In genomic region chr19:10299545-10300458, GRCh38 we compare ENCODE assay signal across 16 cellular contexts. TPM values are rescaled to one million over a fixed set of nuclear protein-coding genes. Genes with fewer than 3 reads are reported as not detected.
DNase-seq lines count a peak whose midpoint lies in the region; ATAC-seq and TF ChIP-seq lines count a peak whose summit lies in the region.
"Had no signal": no experiment of that assay in that cellular context is flagged by ENCODE, and none has a peak within 500 bp of the region (broad histone marks: within the 10 kb centered on the region; RNA-seq: fewer than 3 reads in every experiment).

No MANE protein-coding gene starts in this region.

- 40 to 49% methylated on average over 2 to 8 of the region's 14 CpGs for WGBS in gastroesophageal sphincter (ENCODE audit: low coverage in 1 of 2), 2 donors

- H3K4me1 ChIP-seq in gastroesophageal sphincter = peaks cover 0 to 17% (median 13%) of the 10 kb centered on the region in 3 donors
- H3K4me1 ChIP-seq in Karpas-422 (ENCODE audit: low read length) = peaks cover 8% of the 10 kb centered on the region

- ATAC-seq in CD4-positive, alpha-beta T cell (ENCODE audit: poor library complexity) = no peak
- peak; percentile 46 for ATAC-seq in gastroesophageal sphincter
- ATAC-seq: left colon had no signal

- no peaks in the 10 kb centered on the region for H3K79me2 ChIP-seq in Karpas-422 (ENCODE audit: low read length)

- no peak overlapping the region for H3K9ac ChIP-seq in Karpas-422 (ENCODE audit: low read length)

- H3K4me3 Mint-ChIP-seq in CD4-positive, alpha-beta T cell = peak overlapping the region; percentile 20

- no peak for TF ChIP-seq POLR2A in gastroesophageal sphincter (IDR thresholded peaks at IDR 0.05)

- no peak for TF ChIP-seq CTCF in CD4-positive, alpha-beta T cell (IDR thresholded peaks at IDR 0.05)
- TF ChIP-seq CTCF in gastroesophageal sphincter (IDR thresholded peaks at IDR 0.05) = no peak

- no peaks in the 10 kb centered on the region for H3K9me3 Mint-ChIP-seq in CD4-positive, alpha-beta T cell

- TF ChIP-seq EP300 in gastroesophageal sphincter (IDR thresholded peaks at IDR 0.05) = no peak

- POLR2A ChIA-PET in CD4-positive, alpha-beta T cell (lab: Charles Lee) = no interaction called here

- H3K27me3 Mint-ChIP-seq in CD4-positive, alpha-beta T cell = peaks cover 15% of the 10 kb centered on the region

- peaks cover 11% of the 10 kb centered on the region for H3K4me1 Mint-ChIP-seq in CD4-positive, alpha-beta T cell (ENCODE audit: low read depth)

- H3K27me3 ChIP-seq in CD4-positive, alpha-beta T cell (ENCODE audit: control insufficient read depth, insufficient read depth, low read length) = peaks cover 12% of the 10 kb centered on the region
- peaks cover 59% of the 10 kb centered on the region for H3K27me3 ChIP-seq in gastroesophageal sphincter
- no peaks in the 10 kb centered on the region for H3K27me3 ChIP-seq in Karpas-422 (ENCODE audit: low read length)

- CTCF ChIA-PET in CD4-positive, alpha-beta T cell (lab: Charles Lee) = interaction anchor here (0.8 to 1.5 kb wide), 2 partner anchors 30 to 91 kb away, joined by 3 to 4 read pairs; no protein-coding TSS in a partner anchor

- no peak overlapping the region for H3K27ac Mint-ChIP-seq in CD4-positive, alpha-beta T cell

- H3K4me2 ChIP-seq in Karpas-422 (ENCODE audit: low read depth, low read length, poor library complexity, severe bottlenecking) = no peak overlapping the region

- H3K27ac ChIP-seq in CD4-positive, alpha-beta T cell (ENCODE audit: low read depth, low read length) = no peak overlapping the region
- H3K27ac ChIP-seq in gastroesophageal sphincter (peak overlapping the region in 1 of 4 donors; percentile 9), Karpas-422 (ENCODE audit: low read length) (no peak overlapping the region)
- H3K27ac ChIP-seq: suprapubic skin had no signal

- no peaks in the 10 kb centered on the region for H3K9me2 ChIP-seq in Karpas-422 (replicated peaks; ENCODE audit: insufficient read depth, low read length)

- H3K36me3 ChIP-seq in gastroesophageal sphincter = no peaks in the 10 kb centered on the region
- no peaks in the 10 kb centered on the region for H3K36me3 ChIP-seq in Karpas-422 (ENCODE audit: insufficient read depth, low read length)
- H3K36me3 ChIP-seq: suprapubic skin had no signal

- intact Hi-C loops in CD4-positive, alpha-beta T cell (cut with DNase I, micrococcal nuclease) = no loop called here

- no peaks in the 10 kb centered on the region for H3K9me3 ChIP-seq in CD4-positive, alpha-beta T cell (ENCODE audit: control insufficient read depth, low read length)
- H3K9me3 ChIP-seq in gastroesophageal sphincter (no peaks in the 10 kb centered on the region), Karpas-422 (ENCODE audit: low read length) (no peaks in the 10 kb centered on the region)
- H3K9me3 ChIP-seq: suprapubic skin had no signal

- H4K20me1 ChIP-seq in Karpas-422 (ENCODE audit: insufficient read depth, low read depth, low read length) = no peaks in the 10 kb centered on the region

- DNase-seq in CD4-positive, alpha-beta T cell = no peak
- DNase-seq in NCI-H1694 treated with DMSO at 0.1 percent for 48 hours (lab: John Stamatoyannopoulos, UW) (peak; percentile 69), kidney glomerular epithelial cell (lab: John Stamatoyannopoulos, UW) (no peak), Karpas-422 (no peak)
- DNase-seq in activated effector memory CD4-positive, alpha-beta T cell treated with Interleukin-2 at 50 U/mL for 16 hours = no peak
- DNase-seq: activated CD4-positive, alpha-beta T cell treated with anti-CD3 and anti-CD28 coated beads, Interleukin-2, amount 50 U/mL, for 1 hour; activated naive CD4-positive, alpha-beta T cell treated with anti-CD3 and anti-CD28 coated beads, Interleukin-2, amount 50 U/mL, for 16 hours; COR-L47; foreskin fibroblast; left colon; NCI-H2029 treated with DMSO at 0.1 percent for 48 hours; nucleus accumbens; SHP77 treated with DMSO at 0.1 percent for 48 hours; stimulated activated CD4-positive, alpha-beta T cell treated with anti-CD3 and anti-CD28 coated beads, Interleukin-2, amount 100 ng/mL, for 48 hours had no signal

- no peak overlapping the region for H2AFZ ChIP-seq in Karpas-422 (ENCODE audit: low read length)

- H3K4me3 ChIP-seq in gastroesophageal sphincter (no peak overlapping the region), Karpas-422 (ENCODE audit: low read length) (no peak overlapping the region)
- H3K4me3 ChIP-seq: suprapubic skin had no signal

- H3K36me3 Mint-ChIP-seq in CD4-positive, alpha-beta T cell (ENCODE audit: low read depth) = no peaks in the 10 kb centered on the region

RNA-seq across cellular contexts. Expression of gene ZGLP1, which starts 9.8 kb away (rescaled TPM):
- total RNA-seq in CD4-positive, alpha-beta T cell = 1 to 10 TPM; 1.6 to 2.6 TPM
- total RNA-seq in gastroesophageal sphincter = 1 to 10 TPM in 2 of 4 donors, under 1 TPM in 1, not detected in 1; 0.81 to 2.5 (median 1.1) TPM
- 5.3 and 7.1 TPM in 2 replicates for total RNA-seq in Karpas-422 (2014; rRNA removed; shearing (Covaris generic); ENCODE audit: low replicate concordance)

RNA-seq across cellular contexts. Expression of gene ICAM5, which starts 10.1 kb away (rescaled TPM):
- not detected for total RNA-seq in CD4-positive, alpha-beta T cell
- total RNA-seq in gastroesophageal sphincter = under 1 TPM in 3 of 4 donors, not detected in 1; 0.12 to 0.54 (median 0.47) TPM
- 4.5 and 9.1 TPM in 2 replicates for total RNA-seq in Karpas-422 (2014; rRNA removed; shearing (Covaris generic); ENCODE audit: low replicate concordance)

RNA-seq across cellular contexts. Expression of gene ICAM4, which starts 13.0 kb away (rescaled TPM):
- under 1 TPM; 0.52 to 0.70 TPM for total RNA-seq in CD4-positive, alpha-beta T cell
- under 1 TPM in 1 of 4 donors, not detected in 3; 0.47 TPM for total RNA-seq in gastroesophageal sphincter
- total RNA-seq in Karpas-422 (2014; rRNA removed; shearing (Covaris generic); ENCODE audit: low replicate concordance) = not detected in 2 replicates
- total RNA-seq: suprapubic skin had no signal

RNA-seq across cellular contexts. Expression of gene FDX2, which starts 16.0 kb away (rescaled TPM):
- 1 to 10 TPM; 1.2 to 1.9 TPM for total RNA-seq in CD4-positive, alpha-beta T cell
- total RNA-seq in gastroesophageal sphincter = 10 to 100 TPM in 3 of 4 donors, 1 to 10 TPM in 1; 6.7 to 36.5 (median 16.6) TPM
- 11.9 and 23.2 TPM in 2 replicates for total RNA-seq in Karpas-422 (2014; rRNA removed; shearing (Covaris generic); ENCODE audit: low replicate concordance)

RNA-seq across cellular contexts. Expression of gene ICAM1, which starts 28.9 kb away (rescaled TPM):
- 1 to 10 TPM; 7.0 to 7.4 TPM for total RNA-seq in CD4-positive, alpha-beta T cell
- 10 to 100 TPM in 3 of 4 donors, 1 to 10 TPM in 1; 8.8 to 33.0 (median 19.6) TPM for total RNA-seq in gastroesophageal sphincter
- 1.8 and 5.1 TPM in 2 replicates for total RNA-seq in Karpas-422 (2014; rRNA removed; shearing (Covaris generic); ENCODE audit: low replicate concordance)
